Comparison of ENCODE assay signal across 8 cellular contexts in genomic region chr9:33167084-33167948, GRCh38. TPM values are rescaled to one million over a fixed set of nuclear protein-coding genes. Genes with fewer than 3 reads are reported as not detected.
A peak's percentile ranks its signal among the peaks of the same experiment; 100 is the strongest.
DNase-seq lines count a peak whose midpoint lies in the region; ATAC-seq and TF ChIP-seq lines count a peak whose summit lies in the region.

Gene B4GALT1 (minus strand): TSS chr9:33167336. CDS start chr9:33167169, 167 bp downstream.

- TF ChIP-seq CTCF in PC-3 (conservative IDR thresholded peaks at IDR 0.05; ENCODE audit: low read depth, low read length) (no peak), epithelial cell of esophagus (IDR thresholded peaks at IDR 0.05; ENCODE audit: insufficient read depth, low read depth, low read length, missing control alignments) (no peak), mucosa of descending colon (IDR thresholded peaks at IDR 0.05) (peak; percentile 13)

- H2AFZ ChIP-seq in PC-3 (ENCODE audit: low read length) = peak within 1 kb of the TSS; percentile 92

- peak within 1 kb of the TSS; percentile 86 for H3K4me2 ChIP-seq in PC-3 (ENCODE audit: low read length)

- ATAC-seq in GM21526 (IDR thresholded peaks at IDR 0.05; ENCODE audit: low FRiP score, unreplicated experiment) = peak; percentile 57
- peak; percentile 80 for ATAC-seq in PC-3
- peak; percentile 85 for ATAC-seq in mucosa of descending colon

- H3K27me3 ChIP-seq in PC-3 (ENCODE audit: low read length) = no peaks in the 10 kb centered on the region

- DNase-seq in DMS 273 treated with DMSO at 0.1 percent for 48 hours (lab: John Stamatoyannopoulos, UW) = peak; percentile 78
- peak; percentile 69 for DNase-seq in HuH-7.5 (ENCODE audit: low spot score)
- DNase-seq in PC-3 = peak; percentile 86
- DNase-seq in activated T-cell treated with anti-CD3 and anti-CD28 coated beads for 4 hours = peak; percentile 96
- peak; percentile 93 for DNase-seq in epithelial cell of esophagus (ENCODE audit: low read depth)
- DNase-seq in mucosa of descending colon = peak; percentile 96 to 99 (median 98)
- peak; percentile 96 for DNase-seq in stimulated activated CD8-positive, alpha-beta memory T cell treated with anti-CD3 and anti-CD28 coated beads, Interleukin-4, amount 100 ng/mL, for 1 hour (ENCODE audit: low read depth in 2 of 2, low spot score in 1 of 2)

- no peaks in the 10 kb centered on the region for H3K9me2 ChIP-seq in PC-3 (replicated peaks; ENCODE audit: low read length)

- peaks cover 47% of the 10 kb centered on the region for H3K79me2 ChIP-seq in PC-3 (ENCODE audit: low read length)

- H3F3A ChIP-seq in PC-3 (ENCODE audit: low read length, unreplicated experiment) = peaks cover under 1% of the 10 kb centered on the region

- no TSS peak for BruUV-seq in PC-3 (replicated peaks; lab: Mats Ljungman, UMichigan)

- CTCF ChIA-PET in PC-3 (lab: Charles Lee) = interaction anchor here (0.6 kb wide), 1 partner anchor 40 kb away, joined by 9 read pairs; no protein-coding TSS in a partner anchor

- no peaks in the 10 kb centered on the region for H4K20me1 ChIP-seq in PC-3 (ENCODE audit: low read length)

- H3K9me3 ChIP-seq in PC-3 (ENCODE audit: low read length) (no peaks in the 10 kb centered on the region), mucosa of descending colon (no peaks in the 10 kb centered on the region)

- H3K27ac ChIP-seq in PC-3 (ENCODE audit: low read length) = peak within 1 kb of the TSS; percentile 53

- H3K4me1 ChIP-seq in PC-3 (ENCODE audit: insufficient read depth, low read length) (peaks cover 42% of the 10 kb centered on the region), mucosa of descending colon (ENCODE audit: low read depth) (peaks cover 32% of the 10 kb centered on the region)

- POLR2A ChIA-PET in PC-3 (lab: Charles Lee; ENCODE audit: unreplicated experiment) = interaction anchor here (0.6 to 0.7 kb wide), 3 partner anchors 16 to 120 kb away, joined by 4 to 24 read pairs (median 6); no protein-coding TSS in a partner anchor

- H3K9ac ChIP-seq in PC-3 (ENCODE audit: low read length) = peak within 1 kb of the TSS; percentile 92

- H3K4me3 ChIP-seq in PC-3 (ENCODE audit: low read length) = peak within 1 kb of the TSS; percentile 93
- H3K4me3 ChIP-seq in epithelial cell of esophagus (ENCODE audit: low read length) = peak within 1 kb of the TSS; percentile 95
- peak within 1 kb of the TSS; percentile 54 for H3K4me3 ChIP-seq in mucosa of descending colon

- H3K36me3 ChIP-seq in PC-3 (ENCODE audit: low read depth, low read length) (no peaks in the 10 kb centered on the region), mucosa of descending colon (ENCODE audit: low read depth) (no peaks in the 10 kb centered on the region)

- intact Hi-C loops in PC-3 (cut with micrococcal nuclease) = loop anchor here (1.0 to 5.0 kb wide), 4 partner anchors 35 to 86 kb away; no protein-coding TSS in a partner anchor
- intact Hi-C loops in mucosa of descending colon (cut with DNase I, micrococcal nuclease) = no loop called here

RNA-seq across cellular contexts. Expression of gene B4GALT1, which starts in this region (rescaled TPM):
- total RNA-seq in PC-3 (2014; rRNA removed) (14.8 and 23.1 TPM in 2 replicates), mucosa of descending colon (100 to 1,000 TPM in 2 of 3 donors, 10 to 100 TPM in 1; 66.0 to 203 (median 103) TPM)

Comparison
In these comparisons a context has a peak if more than half of its experiments do, and no peak if none do; other contexts are left out.
1. Peak in every context shown above with its lines: DNase-seq, ATAC-seq, H3K4me3 ChIP-seq and H3K27ac ChIP-seq.